1 cellular context compared by ENCODE assay signal in genomic region chr7:137962875-137963507, GRCh38.
A peak's percentile ranks its signal among the peaks of the same experiment; 100 is the strongest.
TF ChIP-seq lines count a peak whose summit lies in the region.

No MANE protein-coding gene starts in this region.

TF ChIP-seq in K562, 482 proteins besides CTCF, POLR2A, EP300 and RAD21 (continued from another document and continues in another):
- TF ChIP-seq BRF2 (IDR thresholded peaks at IDR 0.05; ENCODE audit: borderline replicate concordance, insufficient read depth, insufficient read length) (no peak), FOXP1 (CRISPR knock-in tag; IDR thresholded peaks at IDR 0.05) (no peak), E2F5 (CRISPR knock-in tag; IDR thresholded peaks at IDR 0.05) (no peak), HMGN3 (IDR thresholded peaks at IDR 0.05; ENCODE audit: borderline replicate concordance, extremely low read depth, insufficient read length, low read depth, low read length) (peak; percentile 79), PHB2 (IDR thresholded peaks at IDR 0.05; ENCODE audit: low read depth) (peak; percentile 92), SAFB2 (IDR thresholded peaks at IDR 0.05; ENCODE audit: borderline replicate concordance, low read depth, low read length, severe bottlenecking) (no peak), NELFE (IDR thresholded peaks at IDR 0.05; ENCODE audit: insufficient read depth, insufficient read length) (no peak), EHMT2 (IDR thresholded peaks at IDR 0.05) (peak; percentile 30; the same call in 1 of the 2 replicates), VEZF1 (CRISPR knock-in tag; IDR thresholded peaks at IDR 0.05) (peak; percentile 99), SAFB (IDR thresholded peaks at IDR 0.05; ENCODE audit: borderline replicate concordance, low read depth, low read length) (no peak), ZBTB17 (CRISPR knock-in tag; IDR thresholded peaks at IDR 0.05) (no peak), NCOA1 (IDR thresholded peaks at IDR 0.05; ENCODE audit: low read depth) (peak; percentile 88), HEY1 (CRISPR knock-in tag; IDR thresholded peaks at IDR 0.05; ENCODE audit: borderline replicate concordance) (peak; percentile 87; the same call in 1 of the 2 replicates), KLF13 (tag; IDR thresholded peaks at IDR 0.05; ENCODE audit: borderline replicate concordance, low read depth) (no peak), ARID4B (CRISPR knock-in tag; IDR thresholded peaks at IDR 0.05) (no peak), ERF (CRISPR knock-in tag; IDR thresholded peaks at IDR 0.05) (peak; percentile 59; the same call in 1 of the 2 replicates), RBFOX2 (IDR thresholded peaks at IDR 0.05; ENCODE audit: low read depth, low read length) (no peak), ZNF41 (CRISPR knock-in tag; conservative IDR thresholded peaks at IDR 0.05) (no peak), POLR2AphosphoS2 (IDR thresholded peaks at IDR 0.05; ENCODE audit: low read length) (no peak), CTCFL (IDR thresholded peaks at IDR 0.05; ENCODE audit: borderline replicate concordance, insufficient read depth, low read depth, low read length, poor library complexity, severe bottlenecking) (no peak), NR0B1 (IDR thresholded peaks at IDR 0.05; ENCODE audit: partially characterized antibody) (no peak), ZBTB34 (CRISPR knock-in tag; IDR thresholded peaks at IDR 0.05) (no peak), CBX2 (IDR thresholded peaks at IDR 0.05; ENCODE audit: insufficient read depth, low read length, poor library complexity, severe bottlenecking) (no peak), MAFK (IDR thresholded peaks at IDR 0.05; ENCODE audit: low read length) (peak; percentile 77), SMAD1 (IDR thresholded peaks at IDR 0.05; ENCODE audit: low read depth, low read length, partially characterized antibody) (peak; percentile 87), HNRNPK (IDR thresholded peaks at IDR 0.05; ENCODE audit: low read depth, low read length, poor library complexity, severe bottlenecking) (no peak), ZBTB26 (CRISPR knock-in tag; IDR thresholded peaks at IDR 0.05) (peak; percentile 8; the same call in 1 of the 2 replicates), ZNF780A (CRISPR knock-in tag; IDR thresholded peaks at IDR 0.05) (no peak), HDAC2 (IDR thresholded peaks at IDR 0.05) (peak; percentile 96), SRSF3 (IDR thresholded peaks at IDR 0.05; ENCODE audit: insufficient read depth, low read length) (no peak), ZNF274 (IDR thresholded peaks at IDR 0.05; ENCODE audit: borderline replicate concordance, low read depth, low read length) (no peak), ARID3B (CRISPR knock-in tag; IDR thresholded peaks at IDR 0.05; ENCODE audit: borderline replicate concordance) (no peak), STAG1 (CRISPR knock-in tag; IDR thresholded peaks at IDR 0.05; ENCODE audit: borderline replicate concordance) (no peak), HDAC3 (IDR thresholded peaks at IDR 0.05; ENCODE audit: borderline replicate concordance, partially characterized antibody) (peak; percentile 93), RAD51 (IDR thresholded peaks at IDR 0.05; ENCODE audit: borderline replicate concordance, low read depth) (no peak), HDGF (IDR thresholded peaks at IDR 0.05) (no peak), CBFA2T2 (conservative IDR thresholded peaks at IDR 0.05) (peak; percentile 98), ETV1 (tag; conservative IDR thresholded peaks at IDR 0.05; ENCODE audit: low read depth) (no peak), ARNT (IDR thresholded peaks at IDR 0.05) (peak; percentile 72 to 96; a peak in 3 of 4 replicates), GTF2F1 (IDR thresholded peaks at IDR 0.05; ENCODE audit: low read depth, low read length) (no peak), ZNF197 (CRISPR knock-in tag; IDR thresholded peaks at IDR 0.05; ENCODE audit: low read depth) (peak; percentile 93), ZNF518B (CRISPR knock-in tag; IDR thresholded peaks at IDR 0.05) (no peak)
